In genomic region chr1:17207046-17207445, GRCh38 we compare ENCODE assay signal across 10 cellular contexts. TPM values are rescaled to one million over a fixed set of nuclear protein-coding genes. Genes with fewer than 3 reads are reported as not detected.
A peak's percentile ranks its signal among the peaks of the same experiment; 100 is the strongest.
DNase-seq lines count a peak whose midpoint lies in the region; ATAC-seq lines count a peak whose summit lies in the region.
"Had no signal": no experiment of that assay in that cellular context is flagged by ENCODE, and none has a peak within 500 bp of the region (broad histone marks: within the 10 kb centered on the region; RNA-seq: fewer than 3 reads in every experiment).

No MANE protein-coding gene starts in this region.

- 0 out of 22 replicates have a peak, but pooled peaks cover 0 to 10% (median 0%) of the 10 kb centered on the region in 11 experiments for H4K20me1 ChIP-seq in BLaER1 treated with 17β-estradiol and CSF1 and Interleukin-3, amounts not matched to agents 10 nM and 100 nM

- H3K36me3 Mint-ChIP-seq in activated T-helper 17 cell treated with anti-CD3 and anti-CD28 coated beads, Interleukin-2, amount 50 U/mL, for 72 hours (ENCODE audit: low read depth), result no peaks in the 10 kb centered on the region

- peak overlapping the region in 8 of 11 experiments; percentile 5 to 46 (median 28); a peak in 9 of 22 replicates for H3K9ac ChIP-seq in BLaER1 treated with 17β-estradiol and CSF1 and Interleukin-3, amounts not matched to agents 10 nM and 100 nM

- ATAC-seq in GM19467 (IDR thresholded peaks at IDR 0.05; ENCODE audit: unreplicated experiment), result peak; percentile 44
- ATAC-seq in activated T-helper 17 cell treated with anti-CD3 and anti-CD28 coated beads, Interleukin-2, amount 50 U/mL, for 72 hours (replicated peaks), result no peak
- ATAC-seq: naive thymus-derived CD8-positive, alpha-beta T cell had no signal

- H3K4me3 ChIP-seq in BLaER1 treated with 17β-estradiol and CSF1 and Interleukin-3, amounts not matched to agents 10 nM and 100 nM, result peak overlapping the region in 2 of 10 experiments; percentile 34 to 35; a peak in 4 of 20 replicates
- H3K4me3 ChIP-seq: coronary artery had no signal

- DNase-seq in NCI-H2029 treated with DMSO at 0.1 percent for 48 hours (lab: John Stamatoyannopoulos, UW) (peak; percentile 32), inferior parietal cortex (ENCODE audit: extremely low spot score) (peak; percentile 6), NCI-H2107 treated with DMSO at 0.1 percent for 48 hours (lab: John Stamatoyannopoulos, UW; ENCODE audit: unreplicated experiment) (no peak), NCI-H1694 (lab: John Stamatoyannopoulos, UW) (no peak)
- DNase-seq in stimulated activated CD4-positive, alpha-beta T cell treated with anti-CD3 and anti-CD28 coated beads, Interleukin-12 subunit alpha, Interleukin-12 subunit beta, amount 100 ng/mL, for 4 hours, result no peak

- H3K27me3 Mint-ChIP-seq in activated T-helper 17 cell treated with anti-CD3 and anti-CD28 coated beads, Interleukin-2, amount 50 U/mL, for 72 hours, result peaks cover 18% of the 10 kb centered on the region

- no peak overlapping the region for H3K27ac Mint-ChIP-seq in activated T-helper 17 cell treated with anti-CD3 and anti-CD28 coated beads, Interleukin-2, amount 50 U/mL, for 72 hours

- peaks cover 35 to 63% (median 59%) of the 10 kb centered on the region in 10 experiments for H3K4me1 ChIP-seq in BLaER1 treated with 17β-estradiol and CSF1 and Interleukin-3, amounts not matched to agents 10 nM and 100 nM

- peaks cover 0 to 15% (median 0%) of the 10 kb centered on the region in 11 experiments; a peak in 4 of 22 replicates for H3K27me3 ChIP-seq in BLaER1 treated with 17β-estradiol and CSF1 and Interleukin-3, amounts not matched to agents 10 nM and 100 nM

- H3K4me1 Mint-ChIP-seq in activated T-helper 17 cell treated with anti-CD3 and anti-CD28 coated beads, Interleukin-2, amount 50 U/mL, for 72 hours, result peaks cover 22% of the 10 kb centered on the region

- peak overlapping the region; percentile 73 to 97 (median 88) for H3K4me2 ChIP-seq in BLaER1 treated with 17β-estradiol and CSF1 and Interleukin-3, amounts not matched to agents 10 nM and 100 nM

- H3K9me3 Mint-ChIP-seq in activated T-helper 17 cell treated with anti-CD3 and anti-CD28 coated beads, Interleukin-2, amount 50 U/mL, for 72 hours, result no peaks in the 10 kb centered on the region
- H3K9me3 Mint-ChIP-seq: naive thymus-derived CD8-positive, alpha-beta T cell had no signal

- no peaks in the 10 kb centered on the region for H3K36me3 ChIP-seq in BLaER1 treated with 17β-estradiol and CSF1 and Interleukin-3, amounts not matched to agents 10 nM and 100 nM

- H3K27ac ChIP-seq in BLaER1 treated with 17β-estradiol and CSF1 and Interleukin-3, amounts not matched to agents 10 nM and 100 nM, result peak overlapping the region in 8 of 11 experiments; percentile 13 to 62 (median 36); a peak in 10 of 22 replicates
- H3K27ac ChIP-seq: coronary artery had no signal

- H3K9me3 ChIP-seq in BLaER1 treated with 17β-estradiol and CSF1 and Interleukin-3, amounts not matched to agents 10 nM and 100 nM (replicated peaks in 1 of 11), result no peaks in the 10 kb centered on the region

- H3K4me3 Mint-ChIP-seq in activated T-helper 17 cell treated with anti-CD3 and anti-CD28 coated beads, Interleukin-2, amount 50 U/mL, for 72 hours, result no peak overlapping the region

RNA-seq across cellular contexts. Expression of gene PADI1, which starts 2.1 kb away (rescaled TPM):
- not detected for total RNA-seq in activated T-helper 17 cell treated with anti-CD3 and anti-CD28 coated beads, Interleukin-2, amount 50 U/mL, for 72 hours
- total RNA-seq: naive thymus-derived CD8-positive, alpha-beta T cell had no signal

RNA-seq across cellular contexts. Expression of gene PADI3, which starts 41.9 kb away (rescaled TPM):
- not detected for total RNA-seq in activated T-helper 17 cell treated with anti-CD3 and anti-CD28 coated beads, Interleukin-2, amount 50 U/mL, for 72 hours
- total RNA-seq: naive thymus-derived CD8-positive, alpha-beta T cell had no signal

Comparison
In these comparisons a context has a peak if more than half of its experiments do, and no peak if none do; other contexts are left out.
1. DNase-seq: peak in NCI-H2029 treated with DMSO at 0.1 percent for 48 hours (single experiment) and inferior parietal cortex (single experiment); none in stimulated activated CD4-positive, alpha-beta T cell treated with anti-CD3 and anti-CD28 coated beads, Interleukin-12 subunit alpha, Interleukin-12 subunit beta, amount 100 ng/mL, for 4 hours (single experiment), NCI-H2107 treated with DMSO at 0.1 percent for 48 hours (single experiment) and NCI-H1694 (single experiment).